In genomic region chr4:15964159-15964558, GRCh38 we compare ENCODE assay signal across 14 cellular contexts. TPM values are rescaled to one million over a fixed set of nuclear protein-coding genes. Genes with fewer than 3 reads are reported as not detected.
DNase-seq lines count a peak whose midpoint lies in the region; ATAC-seq and TF ChIP-seq lines count a peak whose summit lies in the region.
"Had no signal": no experiment of that assay in that cellular context is flagged by ENCODE, and none has a peak within 500 bp of the region (broad histone marks: within the 10 kb centered on the region; RNA-seq: fewer than 3 reads in every experiment).

No MANE protein-coding gene starts in this region.

- peaks cover 3% of the 10 kb centered on the region for H3K9me3 Mint-ChIP-seq in activated naive CD8-positive, alpha-beta T cell treated with anti-CD3 and anti-CD28 coated beads, Interleukin-2, amount 10 ng/mL, durations not matched to agents 7 days and 5 days

- H3K27ac Mint-ChIP-seq in activated naive CD8-positive, alpha-beta T cell treated with anti-CD3 and anti-CD28 coated beads, Interleukin-2, amount 10 ng/mL, durations not matched to agents 7 days and 5 days = peak overlapping the region; percentile 72
- H3K27ac Mint-ChIP-seq: nephron progenitor cell had no signal

- H3K27ac ChIP-seq in mesendoderm (ENCODE audit: low read depth, low read length) = no peak overlapping the region
- H3K27ac ChIP-seq in heart right ventricle = no peak overlapping the region
- H3K27ac ChIP-seq: gastrocnemius medialis, SJCRH30, testis, VCaP had no signal

- H3K23ac ChIP-seq in mesendoderm (ENCODE audit: low read length) = no peak overlapping the region

- H3K36me3 Mint-ChIP-seq in activated naive CD8-positive, alpha-beta T cell treated with anti-CD3 and anti-CD28 coated beads, Interleukin-2, amount 10 ng/mL, durations not matched to agents 7 days and 5 days = peaks cover 4% of the 10 kb centered on the region

- H4K8ac ChIP-seq in mesendoderm (ENCODE audit: low read depth, low read length) = no peak overlapping the region

- no peak for ATAC-seq in activated naive CD8-positive, alpha-beta T cell treated with anti-CD3 and anti-CD28 coated beads, Interleukin-2, amount 10 ng/mL, durations not matched to agents 7 days and 5 days (ENCODE audit: low read depth)
- ATAC-seq in HG02798 (IDR thresholded peaks at IDR 0.05; ENCODE audit: poor library complexity, unreplicated experiment) = no peak
- no peak for ATAC-seq in heart right ventricle
- ATAC-seq: gastrocnemius medialis had no signal

- no peaks in the 10 kb centered on the region for H3K79me2 ChIP-seq in mesendoderm (ENCODE audit: control insufficient read depth, insufficient read depth, low read length)

- H3K18ac ChIP-seq in mesendoderm (ENCODE audit: low read length) = no peak overlapping the region

- H3K79me1 ChIP-seq in mesendoderm (ENCODE audit: low read length) = no peaks in the 10 kb centered on the region

- peak overlapping the region; percentile 46 for H3K4me3 Mint-ChIP-seq in activated naive CD8-positive, alpha-beta T cell treated with anti-CD3 and anti-CD28 coated beads, Interleukin-2, amount 10 ng/mL, durations not matched to agents 7 days and 5 days
- H3K4me3 Mint-ChIP-seq: nephron progenitor cell had no signal

- TF ChIP-seq CTCF in GM06990 (IDR thresholded peaks at IDR 0.05; ENCODE audit: insufficient read depth, low read length, poor library complexity, severe bottlenecking) = peak; percentile 6
- TF ChIP-seq CTCF in LNCaP clone FGC (IDR thresholded peaks at IDR 0.05; ENCODE audit: control insufficient read depth, extremely low read depth, insufficient read depth) = peak; percentile 28; the same call in 1 of the 2 replicates
- no peak for TF ChIP-seq CTCF in heart right ventricle (IDR thresholded peaks at IDR 0.05)

- H3K4me1 Mint-ChIP-seq in activated naive CD8-positive, alpha-beta T cell treated with anti-CD3 and anti-CD28 coated beads, Interleukin-2, amount 10 ng/mL, durations not matched to agents 7 days and 5 days = peaks cover 30% of the 10 kb centered on the region

- H3K56ac ChIP-seq in mesendoderm (ENCODE audit: low read length) = no peak overlapping the region

- H3K4me3 ChIP-seq in GM06990 (replicated peaks; ENCODE audit: low read depth, low read length) (no peak overlapping the region), LNCaP clone FGC (ENCODE audit: low read depth, low read length) (no peak overlapping the region), mesendoderm (ENCODE audit: low read length) (no peak overlapping the region), heart right ventricle (no peak overlapping the region)
- H3K4me3 ChIP-seq: gastrocnemius medialis, SJCRH30, testis had no signal

- H3K9me3 ChIP-seq in heart right ventricle = peaks cover 0 to 10% (median 0%) of the 10 kb centered on the region in 11 donors
- H3K9me3 ChIP-seq: gastrocnemius medialis, SJCRH30, testis had no signal

- no peak overlapping the region for H2BK5ac ChIP-seq in mesendoderm (ENCODE audit: low read length)

- no peak overlapping the region for H2AK5ac ChIP-seq in mesendoderm (ENCODE audit: low read length)

- no peak overlapping the region for H3K9ac ChIP-seq in mesendoderm (ENCODE audit: low read length)

- WGBS in mesendoderm (ENCODE audit: extremely low coverage, insufficient coverage, low lambda C conversion rate) = no CpG with 5 or more reads among the region's 5 CpGs
- 76 to 81% methylated on average over 5 of the region's 5 CpGs for WGBS in heart right ventricle, 2 donors

- POLR2A ChIA-PET in activated naive CD8-positive, alpha-beta T cell treated with anti-CD3 and anti-CD28 coated beads, Interleukin-2, amount 10 ng/mL, durations not matched to agents 7 days and 5 days (lab: Charles Lee) = interaction anchor here (1.0 kb wide), 1 partner anchor 38 kb away, joined by 4 read pairs; no protein-coding TSS in a partner anchor

- intact Hi-C loops in heart right ventricle (cut with DNase I) = loop anchor here in 5 of 10 donors (5.0 kb wide), 1 partner anchor 38 kb away; no protein-coding TSS in a partner anchor

- no peak overlapping the region for H2BK120ac ChIP-seq in mesendoderm (ENCODE audit: low read depth, low read length)

- no peak overlapping the region for H4K5ac ChIP-seq in mesendoderm (ENCODE audit: low read length)

- no peaks in the 10 kb centered on the region for H3K4me1 ChIP-seq in mesendoderm (ENCODE audit: control insufficient read depth, low read depth, low read length)
- peaks cover 0 to 20% (median 8%) of the 10 kb centered on the region in 9 donors for H3K4me1 ChIP-seq in heart right ventricle
- H3K4me1 ChIP-seq: Caco-2 had no signal

- no peak overlapping the region for H2BK15ac ChIP-seq in mesendoderm (replicated peaks; ENCODE audit: low read depth)

- H3K4me2 ChIP-seq in mesendoderm (ENCODE audit: low read length) = no peak overlapping the region

- H3K4ac ChIP-seq in mesendoderm (ENCODE audit: low read depth, low read length) = no peak overlapping the region

- DNase-seq in GM06990 (ENCODE audit: extremely low read depth, insufficient read length) (no peak), LNCaP clone FGC (ENCODE audit: low read depth) (no peak), mesendoderm (peak; percentile 67), putamen (ENCODE audit: low spot score) (no peak), heart right ventricle (no peak)
- DNase-seq in activated naive CD8-positive, alpha-beta T cell treated with anti-CD3 and anti-CD28 coated beads, Interleukin-2, amount 10 ng/mL, durations not matched to agents 7 days and 5 days = no peak
- DNase-seq: anterior cingulate cortex, gastrocnemius medialis, nephron progenitor cell, SJCRH30, testis had no signal

- no peaks in the 10 kb centered on the region; the same call in 1 of the 2 replicates for H3K27me3 ChIP-seq in GM06990 (replicated peaks; ENCODE audit: control insufficient read depth, insufficient read depth, low read length)
- no peaks in the 10 kb centered on the region for H3K27me3 ChIP-seq in mesendoderm (ENCODE audit: insufficient read depth, low read length, poor library complexity)
- no peaks in the 10 kb centered on the region for H3K27me3 ChIP-seq in heart right ventricle
- H3K27me3 ChIP-seq: gastrocnemius medialis, SJCRH30, testis had no signal

- no peaks in the 10 kb centered on the region for H3K36me3 ChIP-seq in GM06990 (ENCODE audit: control insufficient read depth, insufficient read depth, low read length)
- no peaks in the 10 kb centered on the region for H3K36me3 ChIP-seq in mesendoderm (ENCODE audit: control insufficient read depth, insufficient read depth, low read length)
- peaks cover 0 to 9% (median 0%) of the 10 kb centered on the region in 9 donors for H3K36me3 ChIP-seq in heart right ventricle
- H3K36me3 ChIP-seq: gastrocnemius medialis, SJCRH30 had no signal

- H3K27me3 Mint-ChIP-seq in activated naive CD8-positive, alpha-beta T cell treated with anti-CD3 and anti-CD28 coated beads, Interleukin-2, amount 10 ng/mL, durations not matched to agents 7 days and 5 days = peaks cover 9% of the 10 kb centered on the region

RNA-seq across cellular contexts. Expression of gene FGFBP2, which starts 1.2 kb away (rescaled TPM):
- 10 to 100 TPM; 23.9 to 25.0 TPM for total RNA-seq in activated naive CD8-positive, alpha-beta T cell treated with anti-CD3 and anti-CD28 coated beads, Interleukin-2, amount 10 ng/mL, durations not matched to agents 7 days and 5 days
- polyA plus RNA-seq in mesendoderm (2013, experiment 1 of 2) = 0.34 TPM
- 0.39 TPM for polyA plus RNA-seq in mesendoderm (2013, experiment 2 of 2)
- total RNA-seq in heart right ventricle = 10 to 100 TPM in 1 of 10 donors, 1 to 10 TPM in 8, under 1 TPM in 1; 0.32 to 15.8 (median 1.6) TPM
- polyA plus RNA-seq in heart right ventricle = 1 to 10 TPM in 1 of 2 donors, under 1 TPM in 1; 0.96 to 2.3 TPM
- total RNA-seq: SJCRH30 had no signal

RNA-seq across cellular contexts. Expression of gene FGFBP1, which starts 25.6 kb away (rescaled TPM):
- total RNA-seq in activated naive CD8-positive, alpha-beta T cell treated with anti-CD3 and anti-CD28 coated beads, Interleukin-2, amount 10 ng/mL, durations not matched to agents 7 days and 5 days = not detected
- 2.3 TPM for polyA plus RNA-seq in mesendoderm (2013, experiment 1 of 2)
- polyA plus RNA-seq in mesendoderm (2013, experiment 2 of 2) = 2.9 TPM
- not detected for total RNA-seq in heart right ventricle
- under 1 TPM in 1 of 2 donors, not detected in 1; 0.13 TPM for polyA plus RNA-seq in heart right ventricle
- total RNA-seq: gastrocnemius medialis, SJCRH30, testis had no signal

Comparison
In these comparisons a context has a peak if more than half of its experiments do, and no peak if none do; other contexts are left out.
1. CTCF ChIP-seq: peak in GM06990 (single experiment) and LNCaP clone FGC (single experiment); none in heart right ventricle (0 of 9).